In genomic region chr22:29491012-29491411, GRCh38 we compare ENCODE assay signal across 9 cellular contexts. TPM values are rescaled to one million over a fixed set of nuclear protein-coding genes. Genes with fewer than 3 reads are reported as not detected.
"Had no signal": no experiment of that assay in that cellular context is flagged by ENCODE, and none has a peak within 500 bp of the region (broad histone marks: within the 10 kb centered on the region; RNA-seq: fewer than 3 reads in every experiment).

No MANE protein-coding gene starts in this region.

- H3K4me3 ChIP-seq: K562 had no signal

- FAIRE-seq: HepG2, HTR-8/SVneo, K562 had no signal

- H3K4me3 Mint-ChIP-seq: IgD-negative memory B cell had no signal

- H3K27ac Mint-ChIP-seq: IgD-negative memory B cell had no signal

- H3K36me3 Mint-ChIP-seq: IgD-negative memory B cell had no signal

- DNase-seq: IMR-90, KBM-7, KG1 had no signal

- ATAC-seq: HepG2, K562 had no signal

RNA-seq across cellular contexts. Expression of gene NEFH, which starts 11.0 kb away (rescaled TPM):
- total RNA-seq: HepG2, HT-29, HT1080 had no signal
- polyA plus RNA-seq: HepG2 had no signal

RNA-seq across cellular contexts. Expression of gene RFPL1, which starts 52.6 kb away (rescaled TPM):
- total RNA-seq: HepG2, HT-29, HT1080, IMR-90, K562 had no signal
- polyA plus RNA-seq: HepG2, IgD-negative memory B cell, IMR-90, K562 had no signal
